15 cellular contexts compared by ENCODE assay signal in the genomic region with DNA sequence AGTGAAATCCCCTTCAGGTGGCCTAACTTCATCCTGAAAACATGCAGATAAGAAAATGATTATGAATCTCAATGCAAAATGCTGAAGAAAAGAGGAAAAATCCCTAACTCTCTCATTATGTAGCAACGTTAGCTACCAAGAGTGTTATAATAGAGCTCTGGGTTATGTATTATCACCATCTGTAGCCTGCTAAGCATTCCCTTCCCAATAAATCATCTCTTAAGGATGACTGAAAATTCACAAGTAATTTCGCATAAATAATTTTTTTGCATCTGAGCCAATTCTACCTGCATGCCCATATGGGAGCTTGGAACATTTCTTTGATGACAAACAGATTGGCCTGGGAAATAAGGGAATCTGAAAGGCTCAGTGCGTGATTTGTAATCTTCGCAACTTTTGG.
A peak's percentile ranks its signal among the peaks of the same experiment; 100 is the strongest.
DNase-seq lines count a peak whose midpoint lies in the region; ATAC-seq and TF ChIP-seq lines count a peak whose summit lies in the region.
"Had no signal": no experiment of that assay in that cellular context is flagged by ENCODE, and none has a peak within 500 bp of the region (broad histone marks: within the 10 kb centered on the region; RNA-seq: fewer than 3 reads in every experiment).

No MANE protein-coding gene starts in this region.

- DNase-seq in left ventricle myocardium inferior, result no peak
- no peak for DNase-seq in left ventricle myocardium superior
- no peak for DNase-seq in coronary artery (ENCODE audit: low spot score)
- DNase-seq in gastrocnemius medialis, result no peak
- DNase-seq in activated naive CD4-positive, alpha-beta T cell treated with anti-CD3 and anti-CD28 coated beads, Interleukin-2, amount 10 ng/mL, durations not matched to agents 7 days and 5 days, result no peak
- no peak for DNase-seq in MG63
- no peak for DNase-seq in KBM-7
- DNase-seq: 8988T, NCI-H1436 treated with DMSO at 0.1 percent for 48 hours, NCI-H2081, NCI-H524, RPMI8226, SJCRH30 had no signal

- no peaks in the 10 kb centered on the region for H3K36me3 Mint-ChIP-seq in activated naive CD4-positive, alpha-beta T cell treated with anti-CD3 and anti-CD28 coated beads, Interleukin-2, amount 10 ng/mL, durations not matched to agents 7 days and 5 days

- H3K9me3 ChIP-seq in left ventricle myocardium inferior (replicated peaks) (no peaks in the 10 kb centered on the region), gastrocnemius medialis (no peaks in the 10 kb centered on the region), MG63 (no peaks in the 10 kb centered on the region; the same call in 1 of the 2 replicates)
- H3K9me3 ChIP-seq: SJCRH30 had no signal

- no peak overlapping the region for H3K27ac Mint-ChIP-seq in activated naive CD4-positive, alpha-beta T cell treated with anti-CD3 and anti-CD28 coated beads, Interleukin-2, amount 10 ng/mL, durations not matched to agents 7 days and 5 days

- TF ChIP-seq POLR2A in gastrocnemius medialis (IDR thresholded peaks at IDR 0.05), result no peak

- H3K4me3 ChIP-seq in left ventricle myocardium inferior (no peak overlapping the region), coronary artery (peak overlapping the region; percentile 4), gastrocnemius medialis (peak overlapping the region in 1 of 4 donors; percentile 22), MG63 (no peak overlapping the region)
- H3K4me3 ChIP-seq: SJCRH30 had no signal

- no peak for TF ChIP-seq CTCF in left ventricle myocardium inferior (IDR thresholded peaks at IDR 0.05; ENCODE audit: borderline replicate concordance)
- no peak for TF ChIP-seq CTCF in coronary artery (IDR thresholded peaks at IDR 0.05)
- TF ChIP-seq CTCF in gastrocnemius medialis (IDR thresholded peaks at IDR 0.05 in 4 of 5, conservative IDR thresholded peaks at IDR 0.05 in 1 of 5), result no peak

- no peak for ATAC-seq in left ventricle myocardium superior
- peak; percentile 25 to 57 for ATAC-seq in gastrocnemius medialis
- ATAC-seq in HG03565 (IDR thresholded peaks at IDR 0.05; ENCODE audit: unreplicated experiment), result no peak

- CTCF ChIA-PET in activated naive CD4-positive, alpha-beta T cell treated with anti-CD3 and anti-CD28 coated beads, Interleukin-2, amount 10 ng/mL, durations not matched to agents 7 days and 5 days (lab: Charles Lee), result no interaction called here

- peak overlapping the region; percentile 27 for H3K27ac ChIP-seq in left ventricle myocardium inferior (replicated peaks)
- H3K27ac ChIP-seq in coronary artery, result peak overlapping the region; percentile 65 to 68
- peak overlapping the region in 3 of 4 donors; percentile 33 to 40 (median 36) for H3K27ac ChIP-seq in gastrocnemius medialis
- H3K27ac ChIP-seq: C4-2B, SJCRH30 had no signal

- no peak overlapping the region for H3K4me3 Mint-ChIP-seq in activated naive CD4-positive, alpha-beta T cell treated with anti-CD3 and anti-CD28 coated beads, Interleukin-2, amount 10 ng/mL, durations not matched to agents 7 days and 5 days

- intact Hi-C loops in left ventricle myocardium inferior (cut with micrococcal nuclease) (no loop called here), left ventricle myocardium superior (cut with micrococcal nuclease) (no loop called here), gastrocnemius medialis (cut with DNase I; ENCODE audit: low total_unique reads) (no loop called here)

- no peaks in the 10 kb centered on the region for H3K36me3 ChIP-seq in left ventricle myocardium inferior
- H3K36me3 ChIP-seq in gastrocnemius medialis, result no peaks in the 10 kb centered on the region
- H3K36me3 ChIP-seq in MG63, result no peaks in the 10 kb centered on the region
- H3K36me3 ChIP-seq: SJCRH30 had no signal

- peaks cover 18% of the 10 kb centered on the region for H3K4me1 ChIP-seq in left ventricle myocardium inferior
- H3K4me1 ChIP-seq in gastrocnemius medialis, result peaks cover 13 to 16% of the 10 kb centered on the region in 2 donors
- H3K4me1 ChIP-seq: SJCRH30 had no signal

- H3K9me3 Mint-ChIP-seq in activated naive CD4-positive, alpha-beta T cell treated with anti-CD3 and anti-CD28 coated beads, Interleukin-2, amount 10 ng/mL, durations not matched to agents 7 days and 5 days, result no peaks in the 10 kb centered on the region

- H3K27me3 Mint-ChIP-seq in activated naive CD4-positive, alpha-beta T cell treated with anti-CD3 and anti-CD28 coated beads, Interleukin-2, amount 10 ng/mL, durations not matched to agents 7 days and 5 days, result no peaks in the 10 kb centered on the region

- H3K27me3 ChIP-seq in left ventricle myocardium inferior (ENCODE audit: low read depth) (no peaks in the 10 kb centered on the region), gastrocnemius medialis (no peaks in the 10 kb centered on the region), MG63 (no peaks in the 10 kb centered on the region)
- H3K27me3 ChIP-seq: SJCRH30 had no signal

- no peaks in the 10 kb centered on the region for H3K4me1 Mint-ChIP-seq in activated naive CD4-positive, alpha-beta T cell treated with anti-CD3 and anti-CD28 coated beads, Interleukin-2, amount 10 ng/mL, durations not matched to agents 7 days and 5 days

- in situ Hi-C loops in gastrocnemius medialis (cut with MboI; ENCODE audit: low sequenced_read_pairs in 4 of 4) (no loop called here), KBM-7 (cut with MboI; ENCODE audit: low pct_unique_long_range_greater_than_20kb, low sequenced_read_pairs) (no loop called here)

Comparison
In these comparisons a context has a peak if more than half of its experiments do, and no peak if none do; other contexts are left out.
1. ATAC-seq: peak in gastrocnemius medialis (2 of 2); none in left ventricle myocardium superior (single experiment) and HG03565 (single experiment).
2. Peak in every context shown above with its lines, with median percentiles within 50 percentile points of each other: H3K27ac ChIP-seq.